ENCODE assay signal across 19 cellular contexts in the genomic region with DNA sequence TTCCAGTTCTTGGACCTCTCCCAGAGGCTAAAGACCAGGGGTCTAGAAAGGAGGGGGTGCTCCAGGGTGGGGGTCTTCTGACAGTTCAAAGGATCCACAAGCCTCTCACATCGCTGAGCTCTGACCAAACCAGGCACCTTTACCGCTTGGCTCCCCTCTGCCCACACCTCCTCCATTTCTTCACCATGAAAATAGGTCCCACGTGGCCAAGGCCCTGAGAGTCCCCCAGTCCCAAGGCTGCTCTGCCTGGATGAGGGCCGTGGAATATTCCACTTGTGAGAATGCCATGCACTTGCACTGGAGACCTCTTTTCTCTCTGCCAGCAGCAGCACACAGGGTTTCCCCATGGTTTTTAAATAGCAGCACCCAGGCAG.
"Had no signal": no experiment of that assay in that cellular context is flagged by ENCODE, and none has a peak within 500 bp of the region (broad histone marks: within the 10 kb centered on the region; RNA-seq: fewer than 3 reads in every experiment).

No MANE protein-coding gene starts in this region.

- H3K9ac ChIP-seq: SK-N-SH had no signal

- DNase-seq: KBM-7, NCI-H1092, NCI-H1105 treated with DMSO at 0.1 percent for 48 hours, NCI-H1417 treated with DMSO at 0.1 percent for 48 hours, NCI-H146, NCI-H1694 treated with DMSO at 0.1 percent for 48 hours, NCI-H1930, NCI-H2081, NCI-H2171, NCI-H226, NCI-H446, NCI-H510A, NCI-H524 treated with DMSO at 0.1 percent for 48 hours, NCI-H69, NCI-H774, RPMI8226, SHP77, SK-N-SH had no signal

- H3K4me2 ChIP-seq: SK-N-SH had no signal

- H3K9me3 ChIP-seq: SK-N-SH had no signal

- FAIRE-seq: RCC 7860 had no signal
